In genomic region chr3:189195302-189195701, GRCh38 we compare ENCODE assay signal across 13 cellular contexts. TPM values are rescaled to one million over a fixed set of nuclear protein-coding genes. Genes with fewer than 3 reads are reported as not detected.
DNase-seq lines count a peak whose midpoint lies in the region; ATAC-seq and TF ChIP-seq lines count a peak whose summit lies in the region.
"Had no signal": no experiment of that assay in that cellular context is flagged by ENCODE, and none has a peak within 500 bp of the region (broad histone marks: within the 10 kb centered on the region; RNA-seq: fewer than 3 reads in every experiment).

No MANE protein-coding gene starts in this region.

- H3K4me3 Mint-ChIP-seq in glutamatergic neuron (ENCODE audit: unreplicated experiment) = no peak overlapping the region
- H3K4me3 Mint-ChIP-seq: memory B cell had no signal

- peaks cover 16% of the 10 kb centered on the region for H3K9me3 Mint-ChIP-seq in glutamatergic neuron (ENCODE audit: unreplicated experiment)

- H3K27me3 Mint-ChIP-seq in glutamatergic neuron (ENCODE audit: unreplicated experiment) = no peaks in the 10 kb centered on the region

- DNase-seq in RKO (ENCODE audit: low spot score) (peak; percentile 8), glutamatergic neuron (peak; percentile 22), NCI-H774 (lab: John Stamatoyannopoulos, UW) (no peak), GDM1 (lab: John Stamatoyannopoulos, UW) (no peak), cortex of kidney (lab: John Stamatoyannopoulos, UW) (no peak)
- DNase-seq: C1 segment of cervical spinal cord, NCI-H1436 treated with DMSO at 0.1 percent for 48 hours, Peyer's patch had no signal

- no peak overlapping the region for H3K27ac ChIP-seq in 22Rv1
- H3K27ac ChIP-seq: HL-60, Peyer's patch had no signal

- peak; percentile 55 for TF ChIP-seq CTCF in 22Rv1 (IDR thresholded peaks at IDR 0.05)
- TF ChIP-seq CTCF in GM12873 (IDR thresholded peaks at IDR 0.05; ENCODE audit: insufficient read depth, low read depth, low read length, missing control alignments) = peak; percentile 55
- TF ChIP-seq CTCF in glutamatergic neuron (IDR thresholded peaks at IDR 0.05; ENCODE audit: partially characterized antibody, unreplicated experiment) = no peak

- no peaks in the 10 kb centered on the region for H3K4me1 Mint-ChIP-seq in glutamatergic neuron (ENCODE audit: low read depth, unreplicated experiment)
- H3K4me1 Mint-ChIP-seq: memory B cell had no signal

- H3K27ac Mint-ChIP-seq in glutamatergic neuron (ENCODE audit: unreplicated experiment) = no peak overlapping the region
- H3K27ac Mint-ChIP-seq: memory B cell had no signal

- H3K36me3 Mint-ChIP-seq in glutamatergic neuron (ENCODE audit: unreplicated experiment) = peaks cover 28% of the 10 kb centered on the region

- ATAC-seq in HG03520 (IDR thresholded peaks at IDR 0.05; ENCODE audit: unreplicated experiment) = no peak

RNA-seq across cellular contexts. Expression of gene TPRG1, which starts 23.5 kb away (rescaled TPM):
- total RNA-seq in glutamatergic neuron (ENCODE audit: unreplicated experiment) = 1.3 TPM

Comparison
In these comparisons a context has a peak if more than half of its experiments do, and no peak if none do; other contexts are left out.
1. DNase-seq: peak in RKO (single experiment) and glutamatergic neuron (single experiment); none in NCI-H774 (single experiment), GDM1 (single experiment) and cortex of kidney (single experiment).